Comparison of ENCODE assay signal across 8 cellular contexts in genomic region chr17:30970757-30971567, GRCh38. TPM values are rescaled to one million over a fixed set of nuclear protein-coding genes. Genes with fewer than 3 reads are reported as not detected.
DNase-seq lines count a peak whose midpoint lies in the region; ATAC-seq and TF ChIP-seq lines count a peak whose summit lies in the region.

Gene RNF135, plus strand, starts transcription at chr17:30971039. Its CDS starts 35 bp downstream, at chr17:30971074.

- peak; percentile 36; the same call in 1 of the 2 replicates for TF ChIP-seq CTCF in GM12875 (IDR thresholded peaks at IDR 0.05; ENCODE audit: borderline replicate concordance, insufficient read depth, low read depth, low read length)
- no peak for TF ChIP-seq CTCF in lower leg skin (IDR thresholded peaks at IDR 0.05)

- H3K4me3 ChIP-seq in GM12875 (ENCODE audit: low read depth, low read length), result peak within 1 kb of the TSS; percentile 88
- peak within 1 kb of the TSS; percentile 80 for H3K4me3 ChIP-seq in lower leg skin (ENCODE audit: low read depth, poor library complexity, severe bottlenecking)

- DNase-seq in NCI-H2227 treated with DMSO at 0.1 percent for 48 hours (lab: John Stamatoyannopoulos, UW) (peak; percentile 79), ecto neural progenitor cell (ENCODE audit: low spot score) (peak; percentile 92), lower leg skin (ENCODE audit: low spot score in 2 of 2) (peak; percentile 89 to 95)
- peak; percentile 72 to 78 for DNase-seq in activated CD4-positive, alpha-beta T cell treated with anti-CD3 and anti-CD28 coated beads, Interleukin-2, amount 50 U/mL, for 48 hours
- peak; percentile 53 to 57 for DNase-seq in stimulated activated CD4-positive, alpha-beta T cell treated with anti-CD3 and anti-CD28 coated beads, Interleukin-4, amount 100 ng/mL, for 4 hours

- TF ChIP-seq POLR2A in lower leg skin (IDR thresholded peaks at IDR 0.05), result peak in 1 of 2 donors; percentile 32

- intact Hi-C loops in lower leg skin (cut with DNase I; ENCODE audit: low total_unique reads), result no loop called here

- peak; percentile 60 for ATAC-seq in HG02763 (IDR thresholded peaks at IDR 0.05; ENCODE audit: unreplicated experiment)
- no peak for ATAC-seq in HG03378 (IDR thresholded peaks at IDR 0.05; ENCODE audit: unreplicated experiment)

- WGBS in lower leg skin, 2 donors, result 0% methylated on average over 52 to 59 of the region's 70 CpGs

RNA-seq across cellular contexts. Expression of gene RNF135, which starts in this region (rescaled TPM):
- total RNA-seq in lower leg skin, result 10 to 100 TPM; 45.6 to 67.9 (median 53.5) TPM
